In genomic region chr3:12893872-12894271, GRCh38 we compare ENCODE assay signal across 32 cellular contexts.
"Had no signal": no experiment of that assay in that cellular context is flagged by ENCODE, and none has a peak within 500 bp of the region (broad histone marks: within the 10 kb centered on the region; RNA-seq: fewer than 3 reads in every experiment).

No MANE protein-coding gene starts in this region.

- FAIRE-seq: bronchial epithelial cell, colon, keratinocyte had no signal

- H3K4me3 Mint-ChIP-seq: activated CD4-positive, alpha-beta memory T cell treated with anti-CD3 and anti-CD28 coated beads, Interleukin-2, amount 10 ng/mL, durations not matched to agents 7 days and 5 days; activated CD4-positive, alpha-beta T cell treated with anti-CD3 and anti-CD28 coated beads, Interleukin-2, amount 10 ng/mL, durations not matched to agents 7 days and 5 days; activated naive CD4-positive, alpha-beta T cell treated with anti-CD3 and anti-CD28 coated beads, Interleukin-2, amount 50 U/mL, for 24 hours; activated naive CD8-positive, alpha-beta T cell treated with anti-CD3 and anti-CD28 coated beads, Interleukin-2, amount 50 U/mL, for 24 hours; activated T-cell treated with anti-CD3 and anti-CD28 coated beads, Interleukin-2, amount 50 U/mL, for 24 hours; mesothelial cell of epicardium; nephron progenitor cell; stimulated activated effector memory CD8-positive, alpha-beta T cell treated with anti-CD3 and anti-CD28 coated beads, Interleukin-12 subunit alpha, Interleukin-12 subunit beta, amount 100 ng/mL, for 72 hours; stimulated activated naive CD8-positive, alpha-beta T cell treated with anti-CD3 and anti-CD28 coated beads, Interleukin-15, amount 100 ng/mL, for 72 hours; T-helper 1 cell treated with Interleukin-12 subunit alpha and Interleukin-12 subunit beta and Interleukin-4 antibody, amounts not matched to agents 30 μg/mL and 1 μg/mL, for 36 hours; type B pancreatic cell had no signal

- H3K36me3 Mint-ChIP-seq: activated naive CD4-positive, alpha-beta T cell treated with anti-CD3 and anti-CD28 coated beads, Interleukin-2, amount 50 U/mL, for 24 hours; naive B cell; type B pancreatic cell had no signal

- H3K9me3 Mint-ChIP-seq: activated CD4-positive, alpha-beta memory T cell treated with anti-CD3 and anti-CD28 coated beads, Interleukin-2, amount 10 ng/mL, durations not matched to agents 7 days and 5 days; activated CD4-positive, alpha-beta T cell treated with anti-CD3 and anti-CD28 coated beads, Interleukin-2, amount 10 ng/mL, durations not matched to agents 7 days and 5 days; activated naive CD4-positive, alpha-beta T cell treated with anti-CD3 and anti-CD28 coated beads, Interleukin-2, amount 50 U/mL, for 24 hours; activated naive CD8-positive, alpha-beta T cell treated with anti-CD3 and anti-CD28 coated beads, Interleukin-2, amount 50 U/mL, for 24 hours; activated T-cell treated with anti-CD3 and anti-CD28 coated beads, Interleukin-2, amount 50 U/mL, for 24 hours; mesothelial cell of epicardium; naive B cell; nephron progenitor cell; stimulated activated effector memory CD8-positive, alpha-beta T cell treated with anti-CD3 and anti-CD28 coated beads, Interleukin-12 subunit alpha, Interleukin-12 subunit beta, amount 100 ng/mL, for 72 hours; stimulated activated naive CD8-positive, alpha-beta T cell treated with anti-CD3 and anti-CD28 coated beads, Interleukin-15, amount 100 ng/mL, for 72 hours; T-helper 1 cell treated with Interleukin-12 subunit alpha and Interleukin-12 subunit beta and Interleukin-4 antibody, amounts not matched to agents 30 μg/mL and 1 μg/mL, for 36 hours; type B pancreatic cell had no signal

- H3K4me3 ChIP-seq: dorsolateral prefrontal cortex, gastroesophageal sphincter, ovary, skin epidermis, uterus had no signal

- ATAC-seq: activated naive CD8-positive, alpha-beta T cell treated with anti-CD3 and anti-CD28 coated beads, Interleukin-2, amount 50 U/mL, for 24 hours; gastroesophageal sphincter; left colon; sciatic nerve; stimulated activated effector memory CD8-positive, alpha-beta T cell treated with anti-CD3 and anti-CD28 coated beads, Interleukin-12 subunit alpha, Interleukin-12 subunit beta, amount 100 ng/mL, for 72 hours; stimulated activated naive CD8-positive, alpha-beta T cell treated with anti-CD3 and anti-CD28 coated beads, Interleukin-15, amount 100 ng/mL, for 72 hours had no signal

- H3K27me3 ChIP-seq: dorsolateral prefrontal cortex, gastroesophageal sphincter, ovary, uterus had no signal

- H3K9me3 ChIP-seq: gastroesophageal sphincter, neutrophil, ovary, uterus had no signal

- H3K36me3 ChIP-seq: ovary, uterus had no signal

- H3K27ac ChIP-seq: neutrophil, ovary, skin epidermis, uterus had no signal

- DNase-seq: activated CD4-positive, alpha-beta memory T cell treated with anti-CD3 and anti-CD28 coated beads, Interleukin-2, amount 10 ng/mL, durations not matched to agents 7 days and 5 days; activated CD4-positive, alpha-beta T cell treated with anti-CD3 and anti-CD28 coated beads, Interleukin-2, amount 10 ng/mL, durations not matched to agents 7 days and 5 days; activated CD4-positive, CD25-positive, alpha-beta regulatory T cell treated with anti-CD3 and anti-CD28 coated beads, Interleukin-2, amount 50 U/mL, for 72 hours; activated CD8-positive, alpha-beta memory T cell treated with anti-CD3 and anti-CD28 coated beads, Interleukin-2, amount 50 U/mL, for 48 hours; activated gamma-delta T cell; activated naive CD8-positive, alpha-beta T cell treated with anti-CD3 and anti-CD28 coated beads, Interleukin-2, amount 50 U/mL, for 24 hours; activated T-cell treated with anti-CD3 and anti-CD28 coated beads, Interleukin-2, amount 50 U/mL, for 24 hours; amygdala; dorsolateral prefrontal cortex; effector memory CD4-positive, alpha-beta T cell; hippocampal formation; left colon; naive B cell; nephron progenitor cell; ovary; stimulated activated CD4-positive, alpha-beta T cell treated with anti-CD3 and anti-CD28 coated beads, Interleukin-4, amount 100 ng/mL, for 24 hours; stimulated activated naive CD8-positive, alpha-beta T cell treated with anti-CD3 and anti-CD28 coated beads, Interleukin-15, amount 100 ng/mL, for 72 hours; substantia nigra; T1000; uterus had no signal

- H3K27ac Mint-ChIP-seq: activated CD4-positive, alpha-beta memory T cell treated with anti-CD3 and anti-CD28 coated beads, Interleukin-2, amount 10 ng/mL, durations not matched to agents 7 days and 5 days; activated CD4-positive, alpha-beta T cell treated with anti-CD3 and anti-CD28 coated beads, Interleukin-2, amount 10 ng/mL, durations not matched to agents 7 days and 5 days; activated naive CD8-positive, alpha-beta T cell treated with anti-CD3 and anti-CD28 coated beads, Interleukin-2, amount 50 U/mL, for 24 hours; activated T-cell treated with anti-CD3 and anti-CD28 coated beads, Interleukin-2, amount 50 U/mL, for 24 hours; mesothelial cell of epicardium; T-helper 1 cell treated with Interleukin-12 subunit alpha and Interleukin-12 subunit beta and Interleukin-4 antibody, amounts not matched to agents 30 μg/mL and 1 μg/mL, for 36 hours had no signal
